1 cellular context compared by ENCODE assay signal in the genomic region with DNA sequence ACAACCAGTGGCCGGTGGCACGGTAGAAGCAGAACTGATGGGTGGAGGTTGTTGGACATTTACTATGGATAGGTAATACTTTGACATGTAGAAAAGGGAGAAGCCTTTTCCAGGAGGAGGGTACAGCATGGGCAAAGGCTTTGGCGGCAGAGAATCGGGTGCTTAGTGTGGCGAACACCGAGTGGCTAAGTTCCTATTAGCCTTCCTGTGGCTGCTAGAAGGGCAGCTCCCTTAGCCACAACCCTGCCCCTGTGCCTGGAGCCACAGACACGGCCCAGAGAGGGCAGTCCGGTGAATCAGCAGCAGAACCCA.
TF ChIP-seq lines count a peak whose summit lies in the region.

No MANE protein-coding gene starts in this region.

TF ChIP-seq in IMR-90, 13 proteins besides CTCF, POLR2A, EP300 and RAD21 (continued from another document):
- TF ChIP-seq, protein P1, sequence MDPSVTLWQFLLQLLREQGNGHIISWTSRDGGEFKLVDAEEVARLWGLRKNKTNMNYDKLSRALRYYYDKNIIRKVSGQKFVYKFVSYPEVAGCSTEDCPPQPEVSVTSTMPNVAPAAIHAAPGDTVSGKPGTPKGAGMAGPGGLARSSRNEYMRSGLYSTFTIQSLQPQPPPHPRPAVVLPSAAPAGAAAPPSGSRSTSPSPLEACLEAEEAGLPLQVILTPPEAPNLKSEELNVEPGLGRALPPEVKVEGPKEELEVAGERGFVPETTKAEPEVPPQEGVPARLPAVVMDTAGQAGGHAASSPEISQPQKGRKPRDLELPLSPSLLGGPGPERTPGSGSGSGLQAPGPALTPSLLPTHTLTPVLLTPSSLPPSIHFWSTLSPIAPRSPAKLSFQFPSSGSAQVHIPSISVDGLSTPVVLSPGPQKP (IDR thresholded peaks at IDR 0.05; ENCODE audit: borderline replicate concordance, low read depth, low read length), result no peak
- TF ChIP-seq CEBPB (IDR thresholded peaks at IDR 0.05; ENCODE audit: low read depth, low read length) (no peak), MAFK (IDR thresholded peaks at IDR 0.05; ENCODE audit: low read depth, low read length) (no peak), SMC3 (IDR thresholded peaks at IDR 0.05; ENCODE audit: low read depth, low read length) (no peak), NFE2L2 (IDR thresholded peaks at IDR 0.05; ENCODE audit: low read depth, low read length) (no peak), RCOR1 (IDR thresholded peaks at IDR 0.05; ENCODE audit: insufficient replicate concordance, low read length) (no peak)
